Comparison of ENCODE assay signal across 10 cellular contexts in genomic region chr4:67684839-67685531, GRCh38. TPM values are rescaled to one million over a fixed set of nuclear protein-coding genes. Genes with fewer than 3 reads are reported as not detected.
DNase-seq lines count a peak whose midpoint lies in the region; ATAC-seq and TF ChIP-seq lines count a peak whose summit lies in the region.
"Had no signal": no experiment of that assay in that cellular context is flagged by ENCODE, and none has a peak within 500 bp of the region (broad histone marks: within the 10 kb centered on the region; RNA-seq: fewer than 3 reads in every experiment).

No MANE protein-coding gene starts in this region.

- POLR2A ChIA-PET in CD4-positive, alpha-beta memory T cell (lab: Charles Lee; ENCODE audit: partially characterized antibody) = no interaction called here
- POLR2A ChIA-PET in SK-N-SH (lab: Yijun Ruan, JAX) = no interaction called here

- no peak overlapping the region for H3K9ac ChIP-seq in SK-N-SH

- H3F3A ChIP-seq in SK-N-SH (replicated peaks; ENCODE audit: insufficient read depth) = peaks cover 11% of the 10 kb centered on the region

- no peaks in the 10 kb centered on the region for H3K27me3 Mint-ChIP-seq in CD4-positive, alpha-beta memory T cell
- H3K27me3 Mint-ChIP-seq: progenitor cell of endocrine pancreas had no signal

- H4K20me1 ChIP-seq in SK-N-SH (ENCODE audit: insufficient read depth) = no peaks in the 10 kb centered on the region

- no peak for TF ChIP-seq RAD21 in SK-N-SH (IDR thresholded peaks at IDR 0.05; ENCODE audit: low read length)

- peaks cover 6% of the 10 kb centered on the region for H3K36me3 ChIP-seq in CD4-positive, alpha-beta memory T cell (ENCODE audit: insufficient read depth, low read length)
- H3K36me3 ChIP-seq in SK-N-SH (replicated peaks in 1 of 2; ENCODE audit: control insufficient read depth in 1 of 2, insufficient read depth in 2 of 2, low read length in 1 of 2) (peaks cover 41 to 54% of the 10 kb centered on the region in 2 experiments), upper lobe of right lung (peaks cover 31% of the 10 kb centered on the region)

- H3K27ac ChIP-seq in CD4-positive, alpha-beta memory T cell (ENCODE audit: low read depth, low read length) = no peak overlapping the region
- H3K27ac ChIP-seq in SK-N-SH (ENCODE audit: low read depth in 2 of 2, low read length in 1 of 2) (peak overlapping the region in 1 of 2 experiments; percentile 35; a peak in 2 of 4 replicates), upper lobe of right lung (no peak overlapping the region)

- intact Hi-C loops in CD4-positive, alpha-beta memory T cell (cut with micrococcal nuclease) = loop anchor here (5.0 kb wide), 1 partner anchor 38 kb away; no protein-coding TSS in a partner anchor
- intact Hi-C loops in upper lobe of right lung (cut with DNase I) = no loop called here

- DNase-seq in CD4-positive, alpha-beta memory T cell = no peak
- DNase-seq in SK-N-SH (no peak), fibroblast of the aortic adventitia (ENCODE audit: low read depth) (peak; percentile 14), GOT3 (lab: John Stamatoyannopoulos, UW) (no peak), NCI-H1048 (lab: John Stamatoyannopoulos, UW) (no peak), upper lobe of right lung (no peak)
- DNase-seq: aorta had no signal

- peak overlapping the region in 4 of 7 donors; percentile 31 to 39 (median 34) for H3K27ac Mint-ChIP-seq in CD4-positive, alpha-beta memory T cell
- H3K27ac Mint-ChIP-seq: progenitor cell of endocrine pancreas had no signal

- no peaks in the 10 kb centered on the region for H3K27me3 ChIP-seq in CD4-positive, alpha-beta memory T cell (ENCODE audit: insufficient read depth, low read length)
- H3K27me3 ChIP-seq in SK-N-SH (ENCODE audit: insufficient read depth) (no peaks in the 10 kb centered on the region), upper lobe of right lung (no peaks in the 10 kb centered on the region)

- H3K9me3 Mint-ChIP-seq in CD4-positive, alpha-beta memory T cell = no peaks in the 10 kb centered on the region

- no peak overlapping the region for H3K4me2 ChIP-seq in SK-N-SH

- H3K79me2 ChIP-seq in SK-N-SH (ENCODE audit: insufficient read depth) = peaks cover 90% of the 10 kb centered on the region

- CTCF ChIA-PET in CD4-positive, alpha-beta memory T cell (lab: Charles Lee; ENCODE audit: partially characterized antibody) = no interaction called here
- CTCF ChIA-PET in SK-N-SH (lab: Yijun Ruan, JAX) = no interaction called here

- no peak for TF ChIP-seq EP300 in SK-N-SH (IDR thresholded peaks at IDR 0.05; ENCODE audit: borderline replicate concordance in 1 of 2, low read depth in 1 of 2, low read length in 1 of 2)

- no peak overlapping the region for H3K4me3 Mint-ChIP-seq in CD4-positive, alpha-beta memory T cell

- H3K9me3 ChIP-seq in CD4-positive, alpha-beta memory T cell (ENCODE audit: control insufficient read depth in 1 of 2, low read length in 2 of 2) = no peaks in the 10 kb centered on the region
- H3K9me3 ChIP-seq in SK-N-SH (no peaks in the 10 kb centered on the region), upper lobe of right lung (no peaks in the 10 kb centered on the region)

- H3K9me2 ChIP-seq in SK-N-SH = no peaks in the 10 kb centered on the region

- TF ChIP-seq CTCF in SK-N-SH (IDR thresholded peaks at IDR 0.05) (no peak), fibroblast of the aortic adventitia (IDR thresholded peaks at IDR 0.05; ENCODE audit: insufficient read depth, low read length) (no peak), upper lobe of right lung (IDR thresholded peaks at IDR 0.05) (no peak)

- WGBS in SK-N-SH (ENCODE audit: low lambda C conversion rate) = 76% methylated on average over 1 of the region's 1 CpG

- peaks cover 12% of the 10 kb centered on the region for H3K4me1 ChIP-seq in CD4-positive, alpha-beta memory T cell (ENCODE audit: insufficient read depth, low read length)
- H3K4me1 ChIP-seq in SK-N-SH (ENCODE audit: control insufficient read depth in 1 of 2, insufficient read depth in 2 of 2, low read depth in 1 of 2, low read length in 1 of 2) (peaks cover 0 to 4% of the 10 kb centered on the region in 2 experiments; a peak in 2 of 4 replicates), upper lobe of right lung (no peaks in the 10 kb centered on the region)

- peak; percentile 73 for ATAC-seq in GM21390 (IDR thresholded peaks at IDR 0.05; ENCODE audit: unreplicated experiment)
- ATAC-seq in GM19452 (IDR thresholded peaks at IDR 0.05; ENCODE audit: unreplicated experiment) = no peak
- ATAC-seq in upper lobe of right lung = no peak

- H3K4me1 Mint-ChIP-seq in CD4-positive, alpha-beta memory T cell = peaks cover 20 to 32% (median 26%) of the 10 kb centered on the region in 4 donors

- H3K4me3 ChIP-seq in CD4-positive, alpha-beta memory T cell (ENCODE audit: low read length in 2 of 2) = no peak overlapping the region
- H3K4me3 ChIP-seq in SK-N-SH (ENCODE audit: low read depth in 2 of 2, low read length in 1 of 2) = no peak overlapping the region
- no peak overlapping the region for H3K4me3 ChIP-seq in fibroblast of the aortic adventitia (ENCODE audit: low read depth, low read length)
- H3K4me3 ChIP-seq in upper lobe of right lung = no peak overlapping the region

- H3K36me3 Mint-ChIP-seq in CD4-positive, alpha-beta memory T cell = peaks cover 38 to 47% of the 10 kb centered on the region in 2 donors

- no peak overlapping the region for H2AFZ ChIP-seq in SK-N-SH (ENCODE audit: low read depth)

TF ChIP-seq in SK-N-SH, 30 proteins besides CTCF, POLR2A, EP300 and RAD21:
- no peak for TF ChIP-seq RCOR1 (IDR thresholded peaks at IDR 0.05; ENCODE audit: low read length)
- no peak for TF ChIP-seq FOXJ3 (CRISPR knock-in tag; IDR thresholded peaks at IDR 0.05)
- no peak for TF ChIP-seq ELF1 (IDR thresholded peaks at IDR 0.05)
- TF ChIP-seq RXRA (IDR thresholded peaks at IDR 0.05; ENCODE audit: borderline replicate concordance, low read depth) = no peak
- TF ChIP-seq FOSL2 (IDR thresholded peaks at IDR 0.05; ENCODE audit: borderline replicate concordance, low read depth) = peak; percentile 25; the same call in 1 of the 2 replicates
- 0 out of 2 replicates have a peak, but pooled peaks have one; percentile 5 for TF ChIP-seq TCF12 (IDR thresholded peaks at IDR 0.05)

RNA-seq across cellular contexts. Expression of gene UBA6, which starts 16.0 kb away (rescaled TPM):
- total RNA-seq in CD4-positive, alpha-beta memory T cell = 10 to 100 TPM; 55.1 to 55.8 TPM
- 10 to 100 TPM; 14.2 to 29.4 TPM for polyA plus RNA-seq in CD4-positive, alpha-beta memory T cell
- polyA plus RNA-seq in SK-N-SH (2012; rRNA removed) = 50.6 and 51.0 TPM in 2 replicates
- 71.9 and 72.6 TPM in 2 replicates for polyA plus RNA-seq in SK-N-SH (2012; cell fraction: cytosol; rRNA removed)
- polyA plus RNA-seq in SK-N-SH (2012; cell fraction: nucleus; rRNA removed) = 50.6 and 84.5 TPM in 2 replicates
- 25.6 and 138 TPM in 2 replicates for total RNA-seq in fibroblast of the aortic adventitia (ENCODE audit: low replicate concordance)
- total RNA-seq in upper lobe of right lung = 48.5 TPM
